In genomic region chr18:28802546-28802945, GRCh38 we compare ENCODE assay signal across 20 cellular contexts.
DNase-seq lines count a peak whose midpoint lies in the region; FAIRE-seq and TF ChIP-seq lines count a peak whose summit lies in the region.
"Had no signal": no experiment of that assay in that cellular context is flagged by ENCODE, and none has a peak within 500 bp of the region (broad histone marks: within the 10 kb centered on the region; RNA-seq: fewer than 3 reads in every experiment).

No MANE protein-coding gene starts in this region.

- H4K20me1 ChIP-seq in astrocyte (ENCODE audit: insufficient read depth, low read length) = no peaks in the 10 kb centered on the region

- no peaks in the 10 kb centered on the region for H3K27me3 Mint-ChIP-seq in astrocyte (ENCODE audit: low read depth, unreplicated experiment)
- H3K27me3 Mint-ChIP-seq in glutamatergic neuron (ENCODE audit: unreplicated experiment) = peaks cover 3% of the 10 kb centered on the region

- no peak overlapping the region for H3K9ac ChIP-seq in astrocyte (ENCODE audit: low read length)

- no peaks in the 10 kb centered on the region for H3K79me2 ChIP-seq in astrocyte (ENCODE audit: insufficient read depth, low read length)

- no peak overlapping the region for H3K27ac Mint-ChIP-seq in astrocyte (ENCODE audit: unreplicated experiment)
- no peak overlapping the region for H3K27ac Mint-ChIP-seq in glutamatergic neuron (ENCODE audit: unreplicated experiment)
- H3K27ac Mint-ChIP-seq: activated naive CD4-positive, alpha-beta T cell treated with anti-CD3 and anti-CD28 coated beads, Interleukin-2, amount 50 U/mL, for 72 hours; activated T-cell treated with anti-CD3 and anti-CD28 coated beads, Interleukin-2, amount 50 U/mL, for 72 hours; stimulated activated effector memory CD8-positive, alpha-beta T cell treated with anti-CD3 and anti-CD28 coated beads, Interleukin-12 subunit alpha, Interleukin-12 subunit beta, amount 100 ng/mL, for 72 hours had no signal

- peak overlapping the region; percentile 53 for H3K4me2 ChIP-seq in astrocyte (ENCODE audit: low read length)

- H3K9me3 Mint-ChIP-seq in astrocyte (ENCODE audit: unreplicated experiment) (no peaks in the 10 kb centered on the region), glutamatergic neuron (ENCODE audit: unreplicated experiment) (no peaks in the 10 kb centered on the region)

- peak overlapping the region; percentile 50 for H2AFZ ChIP-seq in astrocyte (ENCODE audit: low read depth, low read length)

- H3K27ac ChIP-seq in astrocyte (ENCODE audit: low read depth, low read length) = no peak overlapping the region

- no peaks in the 10 kb centered on the region for H3K27me3 ChIP-seq in astrocyte (ENCODE audit: insufficient read depth, low read length)

- H3K36me3 ChIP-seq in astrocyte (ENCODE audit: insufficient read depth, low read length) = no peaks in the 10 kb centered on the region
- H3K36me3 ChIP-seq: HAP-1 had no signal

- H3K4me1 Mint-ChIP-seq in astrocyte (ENCODE audit: low read depth, unreplicated experiment) = peaks cover 22% of the 10 kb centered on the region
- H3K4me1 Mint-ChIP-seq in glutamatergic neuron (ENCODE audit: low read depth, unreplicated experiment) = no peaks in the 10 kb centered on the region
- H3K4me1 Mint-ChIP-seq: stimulated activated effector memory CD8-positive, alpha-beta T cell treated with anti-CD3 and anti-CD28 coated beads, Interleukin-12 subunit alpha, Interleukin-12 subunit beta, amount 100 ng/mL, for 72 hours had no signal

- TF ChIP-seq CTCF in AG10803 (conservative IDR thresholded peaks at IDR 0.05; ENCODE audit: low read length) (no peak), astrocyte (IDR thresholded peaks at IDR 0.05; ENCODE audit: insufficient read depth, low read depth, low read length) (no peak), glutamatergic neuron (IDR thresholded peaks at IDR 0.05; ENCODE audit: partially characterized antibody, unreplicated experiment) (no peak)

- H3K4me1 ChIP-seq in astrocyte (ENCODE audit: insufficient read depth, low read length) = peaks cover 15% of the 10 kb centered on the region
- H3K4me1 ChIP-seq: HAP-1 had no signal

- peak; percentile 23 for FAIRE-seq in astrocyte (lab: Jason Lieb, UNC)
- FAIRE-seq: kidney had no signal

- no peaks in the 10 kb centered on the region for H3K9me3 ChIP-seq in astrocyte (ENCODE audit: insufficient read depth, low read depth, low read length)
- H3K9me3 ChIP-seq: HAP-1 had no signal

- no peak overlapping the region for H3K4me3 ChIP-seq in AG10803 (ENCODE audit: low read length)
- no peak overlapping the region for H3K4me3 ChIP-seq in astrocyte (ENCODE audit: insufficient read depth, low read depth, low read length)
- H3K4me3 ChIP-seq: HAP-1, lung had no signal

- DNase-seq in AG10803 (ENCODE audit: low read depth) (peak; percentile 22), HS-5 (ENCODE audit: low read depth) (peak; percentile 53), astrocyte (ENCODE audit: low read depth) (peak; percentile 67), foreskin melanocyte (peak; percentile 61), glutamatergic neuron (no peak), RKO (ENCODE audit: low spot score) (no peak), superior temporal gyrus (ENCODE audit: extremely low spot score) (no peak), HuH-7 (ENCODE audit: low spot score) (no peak)
- DNase-seq: ACHN; activated CD4-positive, alpha-beta T cell treated with anti-CD3 and anti-CD28 coated beads for 4 hours; activated T-cell treated with anti-CD3 and anti-CD28 coated beads, Interleukin-2, amount 50 U/mL, for 72 hours; hypothalamus; kidney; NCI-H524 treated with DMSO at 0.1 percent for 48 hours; occipital lobe; right cardiac atrium had no signal

- no peak overlapping the region for H3K4me3 Mint-ChIP-seq in astrocyte (ENCODE audit: unreplicated experiment)
- H3K4me3 Mint-ChIP-seq in glutamatergic neuron (ENCODE audit: unreplicated experiment) = no peak overlapping the region
- H3K4me3 Mint-ChIP-seq: activated T-cell treated with anti-CD3 and anti-CD28 coated beads, Interleukin-2, amount 50 U/mL, for 72 hours; stimulated activated effector memory CD8-positive, alpha-beta T cell treated with anti-CD3 and anti-CD28 coated beads, Interleukin-12 subunit alpha, Interleukin-12 subunit beta, amount 100 ng/mL, for 72 hours had no signal

- H3K36me3 Mint-ChIP-seq in astrocyte (ENCODE audit: low read depth, unreplicated experiment) (no peaks in the 10 kb centered on the region), glutamatergic neuron (ENCODE audit: unreplicated experiment) (no peaks in the 10 kb centered on the region)
- H3K36me3 Mint-ChIP-seq: activated naive CD4-positive, alpha-beta T cell treated with anti-CD3 and anti-CD28 coated beads, Interleukin-2, amount 50 U/mL, for 72 hours; stimulated activated effector memory CD8-positive, alpha-beta T cell treated with anti-CD3 and anti-CD28 coated beads, Interleukin-12 subunit alpha, Interleukin-12 subunit beta, amount 100 ng/mL, for 72 hours had no signal

Comparison
In these comparisons a context has a peak if more than half of its experiments do, and no peak if none do; other contexts are left out.
1. DNase-seq: peak in AG10803 (single experiment), HS-5 (single experiment), astrocyte (single experiment) and foreskin melanocyte (single experiment); none in glutamatergic neuron (single experiment), RKO (single experiment), superior temporal gyrus (single experiment) and HuH-7 (single experiment).